In the genomic region with DNA sequence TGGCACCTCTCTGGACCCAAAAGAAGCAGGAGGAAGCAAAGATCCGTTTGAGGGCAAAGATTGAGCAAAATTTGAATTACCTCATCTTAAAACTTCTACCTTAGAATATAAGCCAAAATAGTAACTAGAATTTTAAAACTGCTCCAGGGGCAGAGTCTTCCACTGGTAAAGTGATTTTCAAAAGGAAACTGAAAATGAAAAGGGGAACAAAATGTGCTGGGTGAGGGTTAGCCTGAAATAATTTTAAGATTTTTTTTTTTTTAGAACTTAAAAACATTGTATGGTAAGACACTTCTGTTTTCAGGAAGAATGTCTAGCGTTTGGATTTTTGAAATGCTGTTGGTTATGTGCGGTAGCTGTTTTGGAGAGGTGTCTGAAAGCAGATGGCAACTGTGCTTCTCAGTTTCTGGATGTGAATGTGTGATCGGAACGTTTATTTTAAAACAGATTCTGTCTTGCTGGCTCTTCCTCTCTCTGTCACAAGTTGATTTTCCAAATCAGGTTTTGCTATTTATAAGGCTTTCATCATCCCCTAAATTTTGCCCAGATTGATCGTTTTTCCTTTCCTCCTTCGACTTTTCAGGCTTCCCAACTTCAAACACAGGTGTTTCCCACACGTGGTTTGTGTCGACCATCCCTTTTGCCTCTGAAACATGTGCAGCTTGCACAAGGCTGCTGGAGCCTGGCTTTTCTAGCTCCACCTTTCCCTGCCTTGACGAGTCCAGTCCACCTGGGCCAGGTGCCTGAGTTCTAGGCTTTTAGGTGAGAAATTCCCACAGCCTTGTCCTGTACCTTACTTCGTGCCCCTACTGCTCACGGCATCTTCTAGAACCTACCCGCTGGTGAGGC, we compare ENCODE assay signal across 14 cellular contexts. TPM values are rescaled to one million over a fixed set of nuclear protein-coding genes. Genes with fewer than 3 reads are reported as not detected.
DNase-seq lines count a peak whose midpoint lies in the region; TF ChIP-seq lines count a peak whose summit lies in the region.
"Had no signal": no experiment of that assay in that cellular context is flagged by ENCODE, and none has a peak within 500 bp of the region (broad histone marks: within the 10 kb centered on the region; RNA-seq: fewer than 3 reads in every experiment).

No MANE protein-coding gene starts in this region.

- intact Hi-C loops in activated naive CD4-positive, alpha-beta T cell treated with anti-CD3 and anti-CD28 coated beads for 36 hours (cut with micrococcal nuclease), result no loop called here
- intact Hi-C loops in testis (cut with DNase I; ENCODE audit: low total_unique reads), result no loop called here

- TF ChIP-seq POLR2A in testis (IDR thresholded peaks at IDR 0.05), result no peak

- peak overlapping the region; percentile 19 for H3K4me3 Mint-ChIP-seq in activated naive CD4-positive, alpha-beta T cell treated with anti-CD3 and anti-CD28 coated beads for 36 hours

- peak overlapping the region; percentile 69 for H3K27ac ChIP-seq in cingulate gyrus (ENCODE audit: low read depth, low read length)
- H3K27ac ChIP-seq in testis, result peak overlapping the region; percentile 6 to 60
- H3K27ac ChIP-seq: pancreas, tibial artery had no signal

- 66 to 74% methylated on average over 13 of the region's 13 CpGs for WGBS in testis, 2 donors

- no peaks in the 10 kb centered on the region for H3K36me3 Mint-ChIP-seq in activated naive CD4-positive, alpha-beta T cell treated with anti-CD3 and anti-CD28 coated beads for 36 hours (ENCODE audit: low read depth)

- H3K9me3 Mint-ChIP-seq in activated naive CD4-positive, alpha-beta T cell treated with anti-CD3 and anti-CD28 coated beads for 36 hours, result no peaks in the 10 kb centered on the region

- peaks cover 17% of the 10 kb centered on the region for H3K4me1 ChIP-seq in testis

- H3K27me3 Mint-ChIP-seq in activated naive CD4-positive, alpha-beta T cell treated with anti-CD3 and anti-CD28 coated beads for 36 hours (ENCODE audit: low read depth), result peaks cover 48% of the 10 kb centered on the region

- no peak for TF ChIP-seq CTCF in testis (IDR thresholded peaks at IDR 0.05)

- H3K4me1 Mint-ChIP-seq in activated naive CD4-positive, alpha-beta T cell treated with anti-CD3 and anti-CD28 coated beads for 36 hours (ENCODE audit: low read depth), result peaks cover 19% of the 10 kb centered on the region

- CTCF ChIA-PET in activated naive CD4-positive, alpha-beta T cell treated with anti-CD3 and anti-CD28 coated beads for 36 hours (lab: Charles Lee), result interaction anchor here (9.2 kb wide), 1 partner anchor 84 kb away, joined by 209 read pairs; no protein-coding TSS in a partner anchor

- H3K4me3 ChIP-seq in testis, result no peak overlapping the region
- H3K4me3 ChIP-seq: K562, pancreas, tibial artery had no signal

- no peak overlapping the region for H3K27ac Mint-ChIP-seq in activated naive CD4-positive, alpha-beta T cell treated with anti-CD3 and anti-CD28 coated beads for 36 hours

- no peak for DNase-seq in activated naive CD4-positive, alpha-beta T cell treated with anti-CD3 and anti-CD28 coated beads for 36 hours
- DNase-seq in activated naive CD4-positive, alpha-beta T cell (lab: John Stamatoyannopoulos, UW), result no peak
- DNase-seq in NAMALWA (ENCODE audit: low spot score) (peak; percentile 77), testis (no peak), NCI-H2081 treated with DMSO at 0.1 percent for 48 hours (lab: John Stamatoyannopoulos, UW) (no peak), H4 (ENCODE audit: low spot score) (no peak)
- no peak for DNase-seq in activated CD4-positive, CD25-positive, alpha-beta regulatory T cell (lab: John Stamatoyannopoulos, UW)
- DNase-seq: cerebellar nuclear complex; NCI-H510A; stimulated activated CD4-positive, alpha-beta T cell treated with anti-CD3 and anti-CD28 coated beads, Interleukin-2, amount 100 ng/mL, for 48 hours; tibial artery had no signal

- H3K36me3 ChIP-seq in testis (ENCODE audit: low read depth, missing control alignments), result no peaks in the 10 kb centered on the region
- H3K36me3 ChIP-seq: pancreas had no signal

- no peaks in the 10 kb centered on the region for H3K27me3 ChIP-seq in testis
- H3K27me3 ChIP-seq: pancreas had no signal

- no peaks in the 10 kb centered on the region for H3K9me3 ChIP-seq in testis
- H3K9me3 ChIP-seq: pancreas, tibial artery had no signal

RNA-seq across cellular contexts. Expression of gene LRRK1, which starts 3.3 kb away (rescaled TPM):
- under 1 TPM; 0.20 to 0.60 TPM for total RNA-seq in activated naive CD4-positive, alpha-beta T cell treated with anti-CD3 and anti-CD28 coated beads for 36 hours
- 10 to 100 TPM; 18.8 to 24.6 TPM for total RNA-seq in testis
- polyA plus RNA-seq in testis (ENCODE audit: insufficient read depth, low read depth, low replicate concordance), result 23.0 TPM
- 1.4 and 2.9 TPM in 2 replicates for total RNA-seq in H4 (2014; rRNA removed; shearing (Covaris generic))

RNA-seq across cellular contexts. Expression of gene ALDH1A3, which starts 42.8 kb away (rescaled TPM):
- total RNA-seq in activated naive CD4-positive, alpha-beta T cell treated with anti-CD3 and anti-CD28 coated beads for 36 hours, result not detected
- total RNA-seq in testis, result 10 to 100 TPM; 42.5 to 69.9 TPM
- polyA plus RNA-seq in testis (ENCODE audit: insufficient read depth, low read depth, low replicate concordance), result 29.5 TPM
- 54.3 and 57.9 TPM in 2 replicates for total RNA-seq in H4 (2014; rRNA removed; shearing (Covaris generic))
- polyA plus RNA-seq: K562 had no signal

Comparison
In these comparisons a context has a peak if more than half of its experiments do, and no peak if none do; other contexts are left out.
1. RNA of gene ALDH1A3, which starts 42.8 kb away (total RNA-seq): 42.5 to 69.9 TPM in testis and 54.3 to 57.9 TPM in H4; not detected in activated naive CD4-positive, alpha-beta T cell treated with anti-CD3 and anti-CD28 coated beads for 36 hours; every median in the first group is over 10 times any median in the second.